8 cellular contexts compared by ENCODE assay signal in the genomic region with DNA sequence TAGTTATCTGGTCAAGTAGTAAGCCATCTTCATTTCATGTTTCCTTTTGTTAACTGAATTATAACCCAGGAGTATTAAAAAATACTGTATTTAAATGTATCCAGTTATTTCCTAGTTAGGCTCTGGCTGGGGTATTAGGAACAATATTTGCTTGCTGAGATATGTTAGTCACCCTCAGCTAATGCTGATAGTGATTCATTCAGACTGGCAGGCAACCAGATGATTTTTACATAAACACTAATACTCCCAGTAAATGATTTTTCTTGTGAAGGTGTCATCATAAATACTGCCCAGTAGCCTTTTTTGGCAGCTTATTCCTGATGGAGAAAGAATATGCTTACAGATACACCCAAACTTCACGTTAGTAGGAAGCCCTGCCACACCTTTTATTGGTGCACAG. TPM values are rescaled to one million over a fixed set of nuclear protein-coding genes. Genes with fewer than 3 reads are reported as not detected.
DNase-seq lines count a peak whose midpoint lies in the region; ATAC-seq and TF ChIP-seq lines count a peak whose summit lies in the region.
"Had no signal": no experiment of that assay in that cellular context is flagged by ENCODE, and none has a peak within 500 bp of the region (broad histone marks: within the 10 kb centered on the region; RNA-seq: fewer than 3 reads in every experiment).

No MANE protein-coding gene starts in this region.

- H3K4me3 ChIP-seq in astrocyte of the spinal cord (ENCODE audit: low read depth, low read length) (no peak overlapping the region), thoracic aorta (peak overlapping the region; percentile 33)

- DNase-seq in HS-27A (ENCODE audit: low read depth) = peak; percentile 47
- DNase-seq in astrocyte of the spinal cord (ENCODE audit: low read depth, low spot score) = peak; percentile 87
- DNase-seq in left ventricle myocardium superior = no peak
- DNase-seq in thoracic aorta (ENCODE audit: low spot score) = no peak
- DNase-seq in activated CD4-positive, alpha-beta T cell treated with anti-CD3 and anti-CD28 coated beads for 1 hour = no peak
- DNase-seq in cortex of kidney (lab: John Stamatoyannopoulos, UW) = no peak
- DNase-seq: activated naive CD8-positive, alpha-beta T cell treated with anti-CD3 and anti-CD28 coated beads, Interleukin-2, amount 10 ng/mL, durations not matched to agents 7 days and 5 days had no signal

- in situ Hi-C loops in astrocyte of the spinal cord (cut with HindIII; ENCODE audit: low sequenced_read_pairs) = no loop called here

- TF ChIP-seq CTCF in astrocyte of the spinal cord (IDR thresholded peaks at IDR 0.05; ENCODE audit: low read depth, low read length) (no peak), thoracic aorta (IDR thresholded peaks at IDR 0.05) (no peak)

- H3K36me3 ChIP-seq in thoracic aorta = peaks cover 13% of the 10 kb centered on the region

- no peaks in the 10 kb centered on the region for H3K27me3 ChIP-seq in thoracic aorta (replicated peaks; ENCODE audit: insufficient read depth)

- H3K9me3 ChIP-seq in thoracic aorta = no peaks in the 10 kb centered on the region

- peak overlapping the region; percentile 80 to 91 for H3K27ac ChIP-seq in thoracic aorta

- H3K4me1 ChIP-seq in thoracic aorta (ENCODE audit: control insufficient read depth in 1 of 2, low read depth in 2 of 2) = peaks cover 51 to 79% of the 10 kb centered on the region in 2 donors

- ATAC-seq in left ventricle myocardium superior (peak; percentile 42), thoracic aorta (ENCODE audit: insufficient number of reproducible peaks, low FRiP score, low read depth) (peak; percentile 55), HG03025 (IDR thresholded peaks at IDR 0.05; ENCODE audit: low FRiP score, unreplicated experiment) (no peak)

- intact Hi-C loops in left ventricle myocardium superior (cut with micrococcal nuclease) = no loop called here

RNA-seq across cellular contexts. Expression of a gene that starts 8.1 kb away (rescaled TPM):
- total RNA-seq in left ventricle myocardium superior = 60.4 TPM
- total RNA-seq in thoracic aorta = 100 to 1,000 TPM; 174 to 175 TPM

Comparison
In these comparisons a context has a peak if more than half of its experiments do, and no peak if none do; other contexts are left out.
1. DNase-seq: peak in HS-27A (single experiment) and astrocyte of the spinal cord (single experiment); none in left ventricle myocardium superior (single experiment), thoracic aorta (single experiment), activated CD4-positive, alpha-beta T cell treated with anti-CD3 and anti-CD28 coated beads for 1 hour (single experiment) and cortex of kidney (single experiment).